In genomic region chr21:7744406-7745099, GRCh38 we compare ENCODE assay signal across 8 cellular contexts.
DNase-seq lines count a peak whose midpoint lies in the region; ATAC-seq lines count a peak whose summit lies in the region.
"Not testable (repeated sequence)": the region's sequence is repeated elsewhere in the genome, so short reads cannot be mapped to it uniquely, and the experiment has no call there.

No MANE protein-coding gene starts in this region.

- DNase-seq in activated CD8-positive, alpha-beta T cell treated with anti-CD3 and anti-CD28 coated beads, Interleukin-2, amount 10 ng/mL, durations not matched to agents 7 days and 5 days; right cardiac atrium; stimulated activated naive B cell treated with anti-CD40 and anti-IgM and Interleukin-4, amounts not matched to agents 10 μg/mL and 1 μg/mL and 100 μg/mL, for 72 hours: not testable (repeated sequence)

- not testable (repeated sequence) for H3K36me3 Mint-ChIP-seq in activated CD8-positive, alpha-beta T cell treated with anti-CD3 and anti-CD28 coated beads, Interleukin-2, amount 10 ng/mL, durations not matched to agents 7 days and 5 days (ENCODE audit: low read depth); stimulated activated naive B cell treated with anti-CD40 and anti-IgM and Interleukin-4, amounts not matched to agents 10 μg/mL and 1 μg/mL and 100 μg/mL, for 72 hours

- H3K9me3 ChIP-seq in right cardiac atrium (ENCODE audit: control insufficient read depth, low read length) = not testable (repeated sequence)

- POLR2A ChIA-PET in activated CD8-positive, alpha-beta T cell treated with anti-CD3 and anti-CD28 coated beads, Interleukin-2, amount 10 ng/mL, durations not matched to agents 7 days and 5 days (lab: Charles Lee) = not testable (repeated sequence)

- not testable (repeated sequence) for H3K9me3 Mint-ChIP-seq in activated CD8-positive, alpha-beta T cell treated with anti-CD3 and anti-CD28 coated beads, Interleukin-2, amount 10 ng/mL, durations not matched to agents 7 days and 5 days (ENCODE audit: insufficient read depth); stimulated activated naive B cell treated with anti-CD40 and anti-IgM and Interleukin-4, amounts not matched to agents 10 μg/mL and 1 μg/mL and 100 μg/mL, for 72 hours

- not testable (repeated sequence) for H3K4me3 ChIP-seq in right cardiac atrium (ENCODE audit: low read length)

- intact Hi-C loops in right cardiac atrium (cut with DNase I) = not testable (repeated sequence)

- ATAC-seq in GM18508 (IDR thresholded peaks at IDR 0.05; ENCODE audit: insufficient read depth, unreplicated experiment) (peak; percentile 72), GM19397 (IDR thresholded peaks at IDR 0.05; ENCODE audit: unreplicated experiment) (peak; percentile 98), GM21786 (IDR thresholded peaks at IDR 0.05; ENCODE audit: unreplicated experiment) (peak; percentile 94), HG02981 (IDR thresholded peaks at IDR 0.05; ENCODE audit: unreplicated experiment) (peak; percentile 98), HG03442 (IDR thresholded peaks at IDR 0.05; ENCODE audit: unreplicated experiment) (peak; percentile 95), right cardiac atrium (peak; percentile 99)
- peak; percentile 99 for ATAC-seq in activated CD8-positive, alpha-beta T cell treated with anti-CD3 and anti-CD28 coated beads, Interleukin-2, amount 10 ng/mL, durations not matched to agents 7 days and 5 days
- peak; percentile 98 for ATAC-seq in stimulated activated naive B cell treated with anti-CD40 and anti-IgM and Interleukin-4, amounts not matched to agents 10 μg/mL and 1 μg/mL and 100 μg/mL, for 72 hours (replicated peaks)

- WGBS in right cardiac atrium = no CpG with 5 or more reads among the region's 49 CpGs

- not testable (repeated sequence) for H3K27me3 Mint-ChIP-seq in activated CD8-positive, alpha-beta T cell treated with anti-CD3 and anti-CD28 coated beads, Interleukin-2, amount 10 ng/mL, durations not matched to agents 7 days and 5 days (ENCODE audit: low read depth); stimulated activated naive B cell treated with anti-CD40 and anti-IgM and Interleukin-4, amounts not matched to agents 10 μg/mL and 1 μg/mL and 100 μg/mL, for 72 hours

- H3K27ac Mint-ChIP-seq in activated CD8-positive, alpha-beta T cell treated with anti-CD3 and anti-CD28 coated beads, Interleukin-2, amount 10 ng/mL, durations not matched to agents 7 days and 5 days; stimulated activated naive B cell treated with anti-CD40 and anti-IgM and Interleukin-4, amounts not matched to agents 10 μg/mL and 1 μg/mL and 100 μg/mL, for 72 hours: not testable (repeated sequence)

- CTCF ChIA-PET in activated CD8-positive, alpha-beta T cell treated with anti-CD3 and anti-CD28 coated beads, Interleukin-2, amount 10 ng/mL, durations not matched to agents 7 days and 5 days (lab: Charles Lee) = not testable (repeated sequence)

- not testable (repeated sequence) for H3K4me1 ChIP-seq in right cardiac atrium (ENCODE audit: control insufficient read depth, insufficient read depth, low read length)

- not testable (repeated sequence) for H3K4me1 Mint-ChIP-seq in activated CD8-positive, alpha-beta T cell treated with anti-CD3 and anti-CD28 coated beads, Interleukin-2, amount 10 ng/mL, durations not matched to agents 7 days and 5 days (ENCODE audit: low read depth); stimulated activated naive B cell treated with anti-CD40 and anti-IgM and Interleukin-4, amounts not matched to agents 10 μg/mL and 1 μg/mL and 100 μg/mL, for 72 hours

- H3K27me3 ChIP-seq in right cardiac atrium (ENCODE audit: control insufficient read depth, insufficient read depth) = not testable (repeated sequence)

- not testable (repeated sequence) for H3K27ac ChIP-seq in right cardiac atrium (ENCODE audit: low read length)

- not testable (repeated sequence) for H3K4me3 Mint-ChIP-seq in activated CD8-positive, alpha-beta T cell treated with anti-CD3 and anti-CD28 coated beads, Interleukin-2, amount 10 ng/mL, durations not matched to agents 7 days and 5 days; stimulated activated naive B cell treated with anti-CD40 and anti-IgM and Interleukin-4, amounts not matched to agents 10 μg/mL and 1 μg/mL and 100 μg/mL, for 72 hours
